8 cellular contexts compared by ENCODE assay signal in genomic region chr5:144170276-144171024, GRCh38. TPM values are rescaled to one million over a fixed set of nuclear protein-coding genes. Genes with fewer than 3 reads are reported as not detected.
DNase-seq lines count a peak whose midpoint lies in the region; ATAC-seq and TF ChIP-seq lines count a peak whose summit lies in the region.

Gene KCTD16 (plus strand): TSS chr5:144170873.
Gene YIPF5 (minus strand): TSS chr5:144170659. CDS start chr5:144169955, 704 bp downstream.

- H3K4me1 Mint-ChIP-seq in GM23338 = peaks cover 9% of the 10 kb centered on the region
- H3K4me1 Mint-ChIP-seq in naive B cell = peaks cover 17 to 24% (median 20%) of the 10 kb centered on the region in 3 donors
- peaks cover 28% of the 10 kb centered on the region for H3K4me1 Mint-ChIP-seq in stimulated activated effector memory CD8-positive, alpha-beta T cell treated with anti-CD3 and anti-CD28 coated beads, Interleukin-12 subunit alpha, Interleukin-12 subunit beta, amount 100 ng/mL, for 72 hours

- DNase-seq in Daoy (ENCODE audit: low read depth) (peak; percentile 99), GM23338 (ENCODE audit: low spot score) (peak; percentile 99), Kasumi-1 (lab: John Stamatoyannopoulos, UW) (peak; percentile 96), RKO (ENCODE audit: low spot score) (peak; percentile 96), fibroblast of lung (ENCODE audit: low read depth in 2 of 2) (peak; percentile 95 to 98), naive B cell (peak; percentile 97)
- peak; percentile 90 to 95 for DNase-seq in activated T-helper 1 cell treated with anti-CD3 and anti-CD28 coated beads, Interleukin-2, amount 50 U/mL, for 16 hours (ENCODE audit: low read depth in 1 of 2, low spot score in 1 of 2)
- DNase-seq in stimulated activated effector memory CD8-positive, alpha-beta T cell treated with anti-CD3 and anti-CD28 coated beads, Interleukin-12 subunit alpha, Interleukin-12 subunit beta, amount 100 ng/mL, for 72 hours (ENCODE audit: low spot score in 2 of 2) = peak; percentile 94 to 99

- peak within 1 kb of the TSS; percentile 92 for H3K9ac ChIP-seq in fibroblast of lung (ENCODE audit: insufficient read depth, low read length)

- peaks cover 12% of the 10 kb centered on the region for H3K36me3 Mint-ChIP-seq in GM23338 (ENCODE audit: low read depth)
- peaks cover 0 to 14% of the 10 kb centered on the region in 2 donors for H3K36me3 Mint-ChIP-seq in naive B cell
- H3K36me3 Mint-ChIP-seq in stimulated activated effector memory CD8-positive, alpha-beta T cell treated with anti-CD3 and anti-CD28 coated beads, Interleukin-12 subunit alpha, Interleukin-12 subunit beta, amount 100 ng/mL, for 72 hours = peaks cover 57% of the 10 kb centered on the region

- peaks cover 5% of the 10 kb centered on the region; the same call in 1 of the 2 replicates for H3K9me2 ChIP-seq in GM23338 (ENCODE audit: insufficient read depth)

- H3K4me3 ChIP-seq in GM23338 (peak within 1 kb of the TSS; percentile 83), fibroblast of lung (replicated peaks in 1 of 4; ENCODE audit: control extremely low read depth in 1 of 4, insufficient read depth in 1 of 4, low read depth in 3 of 4, low read length in 4 of 4) (peak within 1 kb of the TSS; percentile 93 to 99 (median 96))

- peak; percentile 100 for ATAC-seq in GM23338
- peak; percentile 94 to 95 for ATAC-seq in naive B cell (ENCODE audit: low read depth in 2 of 2)
- peak; percentile 99 for ATAC-seq in stimulated activated effector memory CD8-positive, alpha-beta T cell treated with anti-CD3 and anti-CD28 coated beads, Interleukin-12 subunit alpha, Interleukin-12 subunit beta, amount 100 ng/mL, for 72 hours

- H3K9me3 ChIP-seq in fibroblast of lung (ENCODE audit: control insufficient read depth, insufficient read depth, low read depth, low read length) = no peaks in the 10 kb centered on the region

- peak within 1 kb of the TSS; percentile 56 for H2AFZ ChIP-seq in GM23338
- peak within 1 kb of the TSS; percentile 97 for H2AFZ ChIP-seq in fibroblast of lung (ENCODE audit: low read length)

- no peaks in the 10 kb centered on the region for H3F3A ChIP-seq in GM23338 (replicated peaks; ENCODE audit: low read depth)

- H3K27me3 Mint-ChIP-seq in GM23338 (ENCODE audit: insufficient read depth, low read depth, poor library complexity) (peaks cover 7% of the 10 kb centered on the region), naive B cell (peaks cover 5 to 19% (median 14%) of the 10 kb centered on the region in 3 donors)

- no peaks in the 10 kb centered on the region for H3K9me3 Mint-ChIP-seq in GM23338
- peaks cover 0 to 4% (median 0%) of the 10 kb centered on the region in 7 donors for H3K9me3 Mint-ChIP-seq in naive B cell
- H3K9me3 Mint-ChIP-seq in stimulated activated effector memory CD8-positive, alpha-beta T cell treated with anti-CD3 and anti-CD28 coated beads, Interleukin-12 subunit alpha, Interleukin-12 subunit beta, amount 100 ng/mL, for 72 hours = no peaks in the 10 kb centered on the region

- H3K4me1 ChIP-seq in GM23338 (ENCODE audit: insufficient read depth) (peaks cover 7% of the 10 kb centered on the region; the same call in 1 of the 2 replicates), fibroblast of lung (ENCODE audit: control insufficient read depth, extremely low read depth, insufficient read depth, low read length) (peaks cover 2% of the 10 kb centered on the region)

- H3K27ac ChIP-seq in GM23338 (ENCODE audit: low read depth) = 0 out of 2 replicates have a peak within 1 kb of the TSS, but pooled peaks have one; percentile 2
- peak within 1 kb of the TSS; percentile 97 for H3K27ac ChIP-seq in fibroblast of lung (ENCODE audit: insufficient read depth, low read length)

- TF ChIP-seq CTCF in GM23338 (conservative IDR thresholded peaks at IDR 0.05; ENCODE audit: low read depth in 2 of 2) = no peak
- no peak for TF ChIP-seq CTCF in fibroblast of lung (conservative IDR thresholded peaks at IDR 0.05 in 1 of 2, IDR thresholded peaks at IDR 0.05 in 1 of 2; ENCODE audit: low read depth in 1 of 2, low read length in 2 of 2)

- H3K4me3 Mint-ChIP-seq in GM23338 (peak within 1 kb of the TSS; percentile 94), naive B cell (peak within 1 kb of the TSS; percentile 84 to 97 (median 95))
- H3K4me3 Mint-ChIP-seq in stimulated activated effector memory CD8-positive, alpha-beta T cell treated with anti-CD3 and anti-CD28 coated beads, Interleukin-12 subunit alpha, Interleukin-12 subunit beta, amount 100 ng/mL, for 72 hours = peak within 1 kb of the TSS; percentile 87

- H3K36me3 ChIP-seq in GM23338 (ENCODE audit: insufficient read depth) (peaks cover 6% of the 10 kb centered on the region), fibroblast of lung (ENCODE audit: control insufficient read depth, insufficient read depth, low read length) (peaks cover 3% of the 10 kb centered on the region)

- H4K20me1 ChIP-seq in GM23338 (replicated peaks; ENCODE audit: insufficient read depth) = 0 out of 2 replicates have a peak, but pooled peaks cover 5% of the 10 kb centered on the region
- H4K20me1 ChIP-seq in fibroblast of lung (ENCODE audit: control insufficient read depth, extremely low read depth, insufficient read depth, low read length) = no peaks in the 10 kb centered on the region

- peaks cover 36% of the 10 kb centered on the region for H3K79me2 ChIP-seq in GM23338 (replicated peaks; ENCODE audit: insufficient read depth)
- H3K79me2 ChIP-seq in fibroblast of lung (ENCODE audit: control insufficient read depth, insufficient read depth, low read length) = peaks cover 45% of the 10 kb centered on the region

- H3K27me3 ChIP-seq in GM23338 (ENCODE audit: insufficient read depth) (no peaks in the 10 kb centered on the region), fibroblast of lung (ENCODE audit: control insufficient read depth, insufficient read depth, low read length) (no peaks in the 10 kb centered on the region)

- peak within 1 kb of the TSS; percentile 87 for H3K4me2 ChIP-seq in GM23338
- H3K4me2 ChIP-seq in fibroblast of lung (ENCODE audit: extremely low read depth, insufficient read depth, low read length) = peak within 1 kb of the TSS; percentile 94

- H3K27ac Mint-ChIP-seq in GM23338 (peak within 1 kb of the TSS; percentile 89), naive B cell (peak within 1 kb of the TSS; percentile 93 to 98 (median 96))
- peak within 1 kb of the TSS; percentile 96 for H3K27ac Mint-ChIP-seq in stimulated activated effector memory CD8-positive, alpha-beta T cell treated with anti-CD3 and anti-CD28 coated beads, Interleukin-12 subunit alpha, Interleukin-12 subunit beta, amount 100 ng/mL, for 72 hours

TF ChIP-seq in GM23338, 12 proteins besides CTCF, POLR2A, EP300 and RAD21 (continues in another document):
- TF ChIP-seq POLR2AphosphoS5 (IDR thresholded peaks at IDR 0.05; ENCODE audit: low read depth) (peak; percentile 81), CREB1 (CRISPR knock-in tag; IDR thresholded peaks at IDR 0.05; ENCODE audit: low read depth) (peak; percentile 59; the same call in 1 of the 2 replicates), ETS1 (IDR thresholded peaks at IDR 0.05) (peak; percentile 32; the same call in 1 of the 2 replicates), EZH2phosphoT487 (IDR thresholded peaks at IDR 0.05; ENCODE audit: unreplicated experiment) (no peak)

RNA-seq across cellular contexts. Expression of gene KCTD16, which starts in this region (rescaled TPM):
- total RNA-seq in Daoy (2014; rRNA removed; shearing (Covaris generic)) = 0.63 and 0.65 TPM in 2 replicates
- total RNA-seq in GM23338 (2014; rRNA removed; shearing (Covaris generic)) = 0.16 and 0.76 TPM in 2 replicates
- polyA plus RNA-seq in GM23338 (2016; fragmentation: Nextera tagmentation; extraction: Ambion mirVana) (0.02 and 0.05 TPM in 2 replicates), fibroblast of lung (0.32 and 0.38 TPM in 2 replicates), naive B cell (ENCODE audit: low read depth in 6 of 6) (under 1 TPM in 1 of 6 donors, not detected in 5; 0.16 TPM)
- 1.0 and 1.2 TPM in 2 replicates for total RNA-seq in fibroblast of lung
- polyA plus RNA-seq in fibroblast of lung (2012) = 0.19 and 0.20 TPM in 2 replicates
- 0.52 TPM in 1 of 2 replicates, not detected in the other for polyA minus RNA-seq in fibroblast of lung (ENCODE audit: low replicate concordance)

RNA-seq across cellular contexts. Expression of gene YIPF5, which starts in this region (rescaled TPM):
- total RNA-seq in Daoy (2014; rRNA removed; shearing (Covaris generic)) = 83.9 and 94.9 TPM in 2 replicates
- total RNA-seq in GM23338 (2014; rRNA removed; shearing (Covaris generic)) = 39.4 and 46.5 TPM in 2 replicates
- polyA plus RNA-seq in GM23338 (2016; fragmentation: Nextera tagmentation; extraction: Ambion mirVana) = 22.1 and 28.1 TPM in 2 replicates
- total RNA-seq in fibroblast of lung = 69.6 and 83.2 TPM in 2 replicates
- polyA plus RNA-seq in fibroblast of lung = 110 and 175 TPM in 2 replicates
- 81.7 and 112 TPM in 2 replicates for polyA plus RNA-seq in fibroblast of lung (2012)
- polyA minus RNA-seq in fibroblast of lung (ENCODE audit: low replicate concordance) = 59.6 and 66.4 TPM in 2 replicates
- polyA plus RNA-seq in naive B cell (ENCODE audit: low read depth in 6 of 6) = 10 to 100 TPM; 39.7 to 54.3 (median 46.3) TPM

Comparison
In these comparisons a context has a peak if more than half of its experiments do, and no peak if none do; other contexts are left out.
1. Peak in every context shown above with its lines: DNase-seq, ATAC-seq, H3K4me3 ChIP-seq and H3K27ac ChIP-seq.